8 cellular contexts compared by ENCODE assay signal in the genomic region with DNA sequence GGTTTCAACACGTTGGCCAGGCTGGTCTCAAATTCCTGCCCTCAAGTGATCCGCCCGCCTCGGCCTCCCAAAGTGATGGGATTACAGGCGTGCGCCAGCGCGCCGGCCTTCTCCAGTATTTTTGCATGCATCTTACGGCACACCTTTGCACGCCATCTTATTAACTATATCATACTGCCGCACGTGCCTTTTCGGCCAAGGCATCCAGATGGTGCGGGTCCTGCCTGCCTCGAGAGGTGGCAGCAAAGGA. TPM values are rescaled to one million over a fixed set of nuclear protein-coding genes. Genes with fewer than 3 reads are reported as not detected.
DNase-seq lines count a peak whose midpoint lies in the region; ATAC-seq, FAIRE-seq and TF ChIP-seq lines count a peak whose summit lies in the region.

No MANE protein-coding gene starts in this region.

- DNase-seq in A549 (ENCODE audit: low read depth in 1 of 2, low spot score in 1 of 2) (no peak), RWPE1 (ENCODE audit: low spot score) (no peak), esophagus muscularis mucosa (ENCODE audit: extremely low spot score) (no peak), prostate gland (ENCODE audit: low spot score) (no peak), NCI-H1436 (lab: John Stamatoyannopoulos, UW) (no peak)

- WGBS in A549 (ENCODE audit: missing lambda C conversion rate): 2% methylated on average over 16 of the region's 16 CpGs
- WGBS in esophagus muscularis mucosa: no CpG with 5 or more reads among the region's 16 CpGs
- 6% methylated on average over 16 of the region's 16 CpGs for WGBS in prostate gland

- H3K36me3 ChIP-seq in esophagus muscularis mucosa (peaks cover 9 to 23% (median 16%) of the 10 kb centered on the region in 4 donors), prostate gland (peaks cover 0 to 2% of the 10 kb centered on the region in 2 donors)

- intact Hi-C loops in esophagus muscularis mucosa (cut with DNase I) (loop anchor here (10.0 kb wide), 1 partner anchor 346 kb away; a partner anchor contains a TSS), prostate gland (cut with DNase I) (loop anchor here (5.0 kb wide), 1 partner anchor 181 kb away; no protein-coding TSS in a partner anchor)

- 0 out of 5 replicates have a peak, but pooled peaks of 1 of the 2 experiments have one; percentile 27 for TF ChIP-seq RAD21 in A549 (conservative IDR thresholded peaks at IDR 0.05 in 1 of 2, IDR thresholded peaks at IDR 0.05 in 1 of 2)

- TF ChIP-seq EP300 in A549 (IDR thresholded peaks at IDR 0.05) (no peak), esophagus muscularis mucosa (IDR thresholded peaks at IDR 0.05) (no peak)

- peak; percentile 34; the same call in 1 of the 3 replicates for TF ChIP-seq CTCF in A549 (IDR thresholded peaks at IDR 0.05)
- TF ChIP-seq CTCF in GM12875 (IDR thresholded peaks at IDR 0.05; ENCODE audit: borderline replicate concordance, insufficient read depth, low read depth, low read length): peak; percentile 55; the same call in 1 of the 2 replicates
- TF ChIP-seq CTCF in RWPE1 (conservative IDR thresholded peaks at IDR 0.05; ENCODE audit: low read depth): peak; percentile 66
- TF ChIP-seq CTCF in esophagus muscularis mucosa (IDR thresholded peaks at IDR 0.05): peak in 2 of 3 experiments; percentile 52 to 56
- TF ChIP-seq CTCF in prostate gland (IDR thresholded peaks at IDR 0.05): peak in 3 of 4 experiments; percentile 32 to 71 (median 65)

- ATAC-seq in A549 (no peak), HG03175 (IDR thresholded peaks at IDR 0.05; ENCODE audit: unreplicated experiment) (no peak), HG03159 (IDR thresholded peaks at IDR 0.05; ENCODE audit: unreplicated experiment) (no peak)

- H3K4me3 ChIP-seq in A549 (peak overlapping the region; percentile 91), GM12875 (ENCODE audit: low read depth, low read length) (peak overlapping the region; percentile 69), esophagus muscularis mucosa (peak overlapping the region; percentile 70 to 91 (median 84)), prostate gland (peak overlapping the region; percentile 92 to 96)

- no peak for FAIRE-seq in A549 (lab: Jason Lieb, UNC)

- H3K9me3 ChIP-seq in A549 (peaks cover 5% of the 10 kb centered on the region; the same call in 2 of the 3 replicates), esophagus muscularis mucosa (no peaks in the 10 kb centered on the region), prostate gland (no peaks in the 10 kb centered on the region)

- H3K4me2 ChIP-seq in A549: peak overlapping the region; percentile 100

- peak overlapping the region; percentile 96 to 100 for H3K27ac ChIP-seq in A549
- H3K27ac ChIP-seq in RWPE1: peak overlapping the region; percentile 94
- peak overlapping the region; percentile 87 to 99 (median 94) for H3K27ac ChIP-seq in esophagus muscularis mucosa (replicated peaks in 1 of 4)
- peak overlapping the region; percentile 89 to 90 for H3K27ac ChIP-seq in prostate gland

- POLR2A ChIA-PET in A549 (lab: Yijun Ruan, JAX) (interaction anchor here (0.7 to 2.4 kb wide), 6 partner anchors 8 to 484 kb away, joined by 3 to 23 read pairs (median 15); a partner anchor contains a TSS), RWPE1 (lab: Yijun Ruan, JAX; ENCODE audit: low non-redundant PET) (interaction anchor here (1.0 to 2.7 kb wide), 3 partner anchors 11 to 33 kb away, joined by 3 to 15 read pairs (median 13); a partner anchor contains a TSS)

- H3K27me3 ChIP-seq in esophagus muscularis mucosa: no peaks in the 10 kb centered on the region
- no peaks in the 10 kb centered on the region for H3K27me3 ChIP-seq in prostate gland (replicated peaks; ENCODE audit: insufficient read depth)

- peak; percentile 38 for TF ChIP-seq POLR2A in A549 (IDR thresholded peaks at IDR 0.05; ENCODE audit: low read length)
- TF ChIP-seq POLR2A in esophagus muscularis mucosa (IDR thresholded peaks at IDR 0.05; ENCODE audit: low read depth): no peak
- TF ChIP-seq POLR2A in prostate gland (IDR thresholded peaks at IDR 0.05): no peak

- CTCF ChIA-PET in A549 (lab: Yijun Ruan, JAX) (interaction anchor here (0.6 to 1.6 kb wide), 5 partner anchors 11 to 129 kb away, joined by 3 to 5 read pairs (median 3); a partner anchor contains a TSS), RWPE1 (lab: Yijun Ruan, JAX) (interaction anchor here (0.6 to 1.2 kb wide), 3 partner anchors 36 to 165 kb away, joined by 3 to 6 read pairs (median 4); no protein-coding TSS in a partner anchor)

- H3K4me1 ChIP-seq in A549 (peaks cover 15% of the 10 kb centered on the region), esophagus muscularis mucosa (peaks cover 15 to 28% (median 28%) of the 10 kb centered on the region in 4 donors), prostate gland (replicated peaks) (peaks cover 7% of the 10 kb centered on the region)

TF ChIP-seq in A549, 52 proteins besides CTCF, POLR2A, EP300 and RAD21 (continues in another document):
- TF ChIP-seq FOSL2 (IDR thresholded peaks at IDR 0.05): no peak
- no peak for TF ChIP-seq FOSL2 (CRISPR knock-in tag; IDR thresholded peaks at IDR 0.05)
- TF ChIP-seq SREBF2 (IDR thresholded peaks at IDR 0.05): no peak
- no peak for TF ChIP-seq RARB (CRISPR knock-in tag; IDR thresholded peaks at IDR 0.05)
- TF ChIP-seq, protein P1, sequence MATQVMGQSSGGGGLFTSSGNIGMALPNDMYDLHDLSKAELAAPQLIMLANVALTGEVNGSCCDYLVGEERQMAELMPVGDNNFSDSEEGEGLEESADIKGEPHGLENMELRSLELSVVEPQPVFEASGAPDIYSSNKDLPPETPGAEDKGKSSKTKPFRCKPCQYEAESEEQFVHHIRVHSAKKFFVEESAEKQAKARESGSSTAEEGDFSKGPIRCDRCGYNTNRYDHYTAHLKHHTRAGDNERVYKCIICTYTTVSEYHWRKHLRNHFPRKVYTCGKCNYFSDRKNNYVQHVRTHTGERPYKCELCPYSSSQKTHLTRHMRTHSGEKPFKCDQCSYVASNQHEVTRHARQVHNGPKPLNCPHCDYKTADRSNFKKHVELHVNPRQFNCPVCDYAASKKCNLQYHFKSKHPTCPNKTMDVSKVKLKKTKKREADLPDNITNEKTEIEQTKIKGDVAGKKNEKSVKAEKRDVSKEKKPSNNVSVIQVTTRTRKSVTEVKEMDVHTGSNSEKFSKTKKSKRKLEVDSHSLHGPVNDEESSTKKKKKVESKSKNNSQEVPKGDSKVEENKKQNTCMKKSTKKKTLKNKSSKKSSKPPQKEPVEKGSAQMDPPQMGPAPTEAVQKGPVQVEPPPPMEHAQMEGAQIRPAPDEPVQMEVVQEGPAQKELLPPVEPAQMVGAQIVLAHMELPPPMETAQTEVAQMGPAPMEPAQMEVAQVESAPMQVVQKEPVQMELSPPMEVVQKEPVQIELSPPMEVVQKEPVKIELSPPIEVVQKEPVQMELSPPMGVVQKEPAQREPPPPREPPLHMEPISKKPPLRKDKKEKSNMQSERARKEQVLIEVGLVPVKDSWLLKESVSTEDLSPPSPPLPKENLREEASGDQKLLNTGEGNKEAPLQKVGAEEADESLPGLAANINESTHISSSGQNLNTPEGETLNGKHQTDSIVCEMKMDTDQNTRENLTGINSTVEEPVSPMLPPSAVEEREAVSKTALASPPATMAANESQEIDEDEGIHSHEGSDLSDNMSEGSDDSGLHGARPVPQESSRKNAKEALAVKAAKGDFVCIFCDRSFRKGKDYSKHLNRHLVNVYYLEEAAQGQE (IDR thresholded peaks at IDR 0.05): no peak
- TF ChIP-seq, protein P2, sequence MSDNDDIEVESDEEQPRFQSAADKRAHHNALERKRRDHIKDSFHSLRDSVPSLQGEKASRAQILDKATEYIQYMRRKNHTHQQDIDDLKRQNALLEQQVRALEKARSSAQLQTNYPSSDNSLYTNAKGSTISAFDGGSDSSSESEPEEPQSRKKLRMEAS (IDR thresholded peaks at IDR 0.05): peak; percentile 96; the same call in 1 of the 2 replicates
- TF ChIP-seq FOSB (CRISPR knock-in tag; IDR thresholded peaks at IDR 0.05): no peak
- peak; percentile 96 for TF ChIP-seq BHLHE40 (IDR thresholded peaks at IDR 0.05; ENCODE audit: low read depth, low read length)
- TF ChIP-seq, protein P3, sequence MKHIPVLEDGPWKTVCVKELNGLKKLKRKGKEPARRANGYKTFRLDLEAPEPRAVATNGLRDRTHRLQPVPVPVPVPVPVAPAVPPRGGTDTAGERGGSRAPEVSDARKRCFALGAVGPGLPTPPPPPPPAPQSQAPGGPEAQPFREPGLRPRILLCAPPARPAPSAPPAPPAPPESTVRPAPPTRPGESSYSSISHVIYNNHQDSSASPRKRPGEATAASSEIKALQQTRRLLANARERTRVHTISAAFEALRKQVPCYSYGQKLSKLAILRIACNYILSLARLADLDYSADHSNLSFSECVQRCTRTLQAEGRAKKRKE (CRISPR knock-in tag; IDR thresholded peaks at IDR 0.05; ENCODE audit: low read depth): peak; percentile 80; the same call in 1 of the 2 replicates

RNA-seq across cellular contexts. Expression of a gene that starts 0.8 kb away (rescaled TPM):
- polyA plus RNA-seq in A549 (2011; rRNA removed) (28.4 and 28.6 TPM in 2 replicates), A549 (2017; fragmentation: RNase III; extraction: RNeasy Plus Mini Kit Qiagen cat#74134 plus additional on column Dnase treatment) (29.6 to 31.0 TPM (median 30.1 TPM) in 3 replicates)
- 41.3 and 48.6 TPM in 2 replicates for polyA plus RNA-seq in A549 (2012; cell fraction: cytosol; rRNA removed)
- polyA plus RNA-seq in A549 (2012; cell fraction: nucleus; rRNA removed): 77.0 and 96.2 TPM in 2 replicates
- 31.8 and 32.5 TPM in 2 replicates for polyA minus RNA-seq in A549 (2011; rRNA and poly(A)+ RNA removed)
- total RNA-seq in esophagus muscularis mucosa (10 to 100 TPM; 28.1 to 43.8 (median 30.3) TPM), prostate gland (10 to 100 TPM; 65.6 to 84.8 TPM)

RNA-seq across cellular contexts. Expression of a gene that starts 14.5 kb away (rescaled TPM):
- 62.7 and 68.7 TPM in 2 replicates for polyA plus RNA-seq in A549 (2011; rRNA removed)
- polyA plus RNA-seq in A549 (2012; cell fraction: cytosol; rRNA removed): 152 and 157 TPM in 2 replicates
- 112 and 122 TPM in 2 replicates for polyA plus RNA-seq in A549 (2012; cell fraction: nucleus; rRNA removed)
- polyA plus RNA-seq in A549 (2017; fragmentation: RNase III; extraction: RNeasy Plus Mini Kit Qiagen cat#74134 plus additional on column Dnase treatment): 90.7 to 99.5 TPM (median 98.9 TPM) in 3 replicates
- polyA minus RNA-seq in A549 (2011; rRNA and poly(A)+ RNA removed): 24.1 and 31.9 TPM in 2 replicates
- 10 to 100 TPM in 2 of 4 donors, 1 to 10 TPM in 2; 6.8 to 14.5 (median 10.6) TPM for total RNA-seq in esophagus muscularis mucosa
- 10 to 100 TPM; 26.0 to 35.8 TPM for total RNA-seq in prostate gland

RNA-seq across cellular contexts. Expression of a gene that starts 33.4 kb away (rescaled TPM):
- polyA plus RNA-seq in A549 (2011; rRNA removed) (6.5 and 7.0 TPM in 2 replicates), A549 (2017; fragmentation: RNase III; extraction: RNeasy Plus Mini Kit Qiagen cat#74134 plus additional on column Dnase treatment) (16.5 to 18.8 TPM (median 18.5 TPM) in 3 replicates)
- 17.3 and 21.6 TPM in 2 replicates for polyA plus RNA-seq in A549 (2012; cell fraction: cytosol; rRNA removed)
- polyA plus RNA-seq in A549 (2012; cell fraction: nucleus; rRNA removed): 124 and 153 TPM in 2 replicates
- polyA minus RNA-seq in A549 (2011; rRNA and poly(A)+ RNA removed): 7.9 and 15.7 TPM in 2 replicates
- total RNA-seq in esophagus muscularis mucosa (10 to 100 TPM; 10.9 to 16.3 (median 11.9) TPM), prostate gland (10 to 100 TPM; 38.7 to 55.3 TPM)
